ENCODE assay signal across 13 cellular contexts in the genomic region with DNA sequence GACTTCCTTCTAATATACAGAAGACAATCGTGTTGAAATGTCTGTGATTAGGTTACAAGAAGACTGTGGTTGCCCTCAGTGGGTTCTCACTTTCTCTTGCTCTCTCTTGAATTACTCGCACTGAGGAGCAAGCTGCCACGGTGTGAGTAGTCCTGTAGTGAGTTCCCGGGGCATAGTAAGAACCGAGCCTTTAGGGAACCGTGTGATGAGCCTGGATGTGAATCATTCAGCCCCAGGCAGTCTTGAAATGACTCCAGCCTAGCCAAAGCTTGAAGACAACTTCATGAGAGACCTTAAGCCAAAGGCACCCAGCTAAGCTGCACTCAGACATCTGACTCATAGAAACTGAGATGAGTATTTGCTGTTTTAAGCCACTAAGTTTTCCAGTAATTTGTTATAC.
DNase-seq lines count a peak whose midpoint lies in the region; ATAC-seq and TF ChIP-seq lines count a peak whose summit lies in the region.
"Had no signal": no experiment of that assay in that cellular context is flagged by ENCODE, and none has a peak within 500 bp of the region (broad histone marks: within the 10 kb centered on the region; RNA-seq: fewer than 3 reads in every experiment).

No MANE protein-coding gene starts in this region.

- DNase-seq in GM12864 (ENCODE audit: low read depth) (peak; percentile 3), astrocyte of the hippocampus (ENCODE audit: low read depth, low spot score) (peak; percentile 5), HAP-1 (ENCODE audit: low spot score in 2 of 2) (no peak), NCI-H1048 (lab: John Stamatoyannopoulos, UW) (no peak), NCI-H2107 (lab: John Stamatoyannopoulos, UW) (no peak)
- DNase-seq: activated naive CD4-positive, alpha-beta T cell treated with anti-CD3 and anti-CD28 coated beads, Interleukin-2, amount 10 ng/mL, durations not matched to agents 7 days and 5 days; mesenchymal stem cell; NCI-H1436 treated with DMSO at 0.1 percent for 48 hours had no signal

- no peaks in the 10 kb centered on the region for H3K36me3 ChIP-seq in HAP-1 (replicated peaks)
- H3K36me3 ChIP-seq: BLaER1 had no signal

- no peaks in the 10 kb centered on the region for H3K9me3 ChIP-seq in HAP-1
- H3K9me3 ChIP-seq: BLaER1 had no signal

- in situ Hi-C loops in HAP-1 (cut with MboI; ENCODE audit: low sequenced_read_pairs), result no loop called here

- H3K27me3 ChIP-seq in HAP-1 (ENCODE audit: low read depth), result no peaks in the 10 kb centered on the region
- H3K27me3 ChIP-seq: BLaER1, hepatocyte had no signal

- TF ChIP-seq CTCF in GM12864 (IDR thresholded peaks at IDR 0.05; ENCODE audit: low read depth, low read length, missing control alignments), result no peak

- H3K4me1 ChIP-seq in HAP-1, result no peaks in the 10 kb centered on the region
- H3K4me1 ChIP-seq: BLaER1 had no signal

- ATAC-seq in GM21360 (IDR thresholded peaks at IDR 0.05; ENCODE audit: unreplicated experiment) (peak; percentile 84), HG03432 (IDR thresholded peaks at IDR 0.05; ENCODE audit: unreplicated experiment) (peak; percentile 76), GM21447 (IDR thresholded peaks at IDR 0.05; ENCODE audit: unreplicated experiment) (no peak)

- no peak overlapping the region for H3K4me3 ChIP-seq in GM12864 (ENCODE audit: low read depth, low read length)
- no peak overlapping the region for H3K4me3 ChIP-seq in HAP-1
- H3K4me3 ChIP-seq: BLaER1, hepatocyte had no signal

Comparison
In these comparisons a context has a peak if more than half of its experiments do, and no peak if none do; other contexts are left out.
1. DNase-seq: peak in GM12864 (single experiment) and astrocyte of the hippocampus (single experiment); none in HAP-1 (0 of 2), NCI-H1048 (single experiment) and NCI-H2107 (single experiment).